ENCODE assay signal across 17 cellular contexts in the genomic region with DNA sequence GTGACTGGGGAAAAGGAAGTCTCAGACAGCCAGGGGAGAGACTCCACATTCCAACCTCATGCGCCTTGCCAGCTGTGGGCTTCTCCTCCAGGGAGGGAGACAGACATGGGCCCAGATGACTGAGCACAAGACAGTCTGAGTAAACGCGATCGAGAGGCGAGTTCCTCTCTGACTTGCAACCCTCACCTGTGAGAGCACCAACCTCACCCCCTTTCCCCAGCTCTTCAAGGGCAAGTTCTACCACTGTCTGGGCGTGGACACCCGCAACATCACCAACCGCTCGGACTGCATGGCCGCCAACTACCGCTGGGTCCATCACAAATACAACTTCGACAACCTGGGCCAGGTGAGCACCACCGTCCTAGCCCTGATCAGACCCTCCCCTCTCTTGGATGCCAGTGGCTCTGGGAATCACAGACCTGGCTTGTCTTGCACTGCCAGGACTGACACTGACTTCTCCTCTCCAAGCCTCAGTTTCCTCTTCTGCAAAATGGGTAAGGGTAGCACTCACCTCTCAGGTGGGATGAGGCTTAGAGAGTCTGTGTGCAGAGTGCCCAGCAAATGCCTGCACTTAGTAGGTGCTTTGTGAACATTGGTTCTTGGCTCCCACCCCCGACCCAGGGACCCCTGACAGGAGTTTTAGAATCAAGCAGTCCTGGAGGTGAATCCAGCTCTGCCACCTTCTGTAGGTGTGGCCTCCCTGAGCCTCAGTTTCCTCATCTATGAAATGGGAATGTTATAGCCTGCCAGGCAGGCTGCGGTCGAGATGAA.
"Had no signal": no experiment of that assay in that cellular context is flagged by ENCODE, and none has a peak within 500 bp of the region (broad histone marks: within the 10 kb centered on the region; RNA-seq: fewer than 3 reads in every experiment).

No MANE protein-coding gene starts in this region.

- DNase-seq: activated CD4-positive, alpha-beta T cell treated with anti-CD3 and anti-CD28 coated beads, Interleukin-2, amount 50 U/mL, for 4 hours; activated CD4-positive, CD25-positive, alpha-beta regulatory T cell treated with anti-CD3 and anti-CD28 coated beads, Interleukin-2, amount 50 U/mL, for 72 hours; activated naive CD4-positive, alpha-beta T cell treated with anti-CD3 and anti-CD28 coated beads, Interleukin-2, amount 50 U/mL, for 16 hours; amniotic stem cell; left lung; sigmoid colon; spleen; stimulated activated CD4-positive, alpha-beta T cell treated with anti-CD3 and anti-CD28 coated beads, Interleukin-2, amount 100 ng/mL, for 24 hours; stomach; T1000; testis had no signal

- H3K27me3 ChIP-seq: testis had no signal

- H3K36me3 ChIP-seq: esophagus muscularis mucosa, left lung, neutrophil, sigmoid colon, spleen, stomach had no signal

- H3K27ac ChIP-seq: esophagus muscularis mucosa, left lung, neutrophil, parathyroid adenoma, sigmoid colon, spleen, stomach, testis had no signal

- H3K4me1 ChIP-seq: parathyroid adenoma had no signal

- H3K79me2 ChIP-seq: parathyroid adenoma had no signal

- ATAC-seq: left lung had no signal

- H3K27ac Mint-ChIP-seq: activated T-helper 2 cell treated with anti-CD3 and anti-CD28 coated beads, Interferon-gamma antibody, Interleukin-2, Interleukin-4, amounts not matched to agents 10 μg/mL and 5 μg/mL and 100 μg/mL, durations not matched to agents 14 hours and 24 hours and 36 hours had no signal

- FAIRE-seq: colon, keratinocyte had no signal

- H3K9me3 ChIP-seq: neutrophil, testis had no signal

- H3K4me3 ChIP-seq: esophagus muscularis mucosa, left lung, sigmoid colon, spleen, stomach, testis had no signal

- H3K9me3 Mint-ChIP-seq: activated T-helper 2 cell treated with anti-CD3 and anti-CD28 coated beads, Interferon-gamma antibody, Interleukin-2, Interleukin-4, amounts not matched to agents 10 μg/mL and 5 μg/mL and 100 μg/mL, durations not matched to agents 14 hours and 24 hours and 36 hours had no signal

- H3K9ac ChIP-seq: parathyroid adenoma had no signal

- H2AFZ ChIP-seq: parathyroid adenoma had no signal
